12 cellular contexts compared by ENCODE assay signal in the genomic region with DNA sequence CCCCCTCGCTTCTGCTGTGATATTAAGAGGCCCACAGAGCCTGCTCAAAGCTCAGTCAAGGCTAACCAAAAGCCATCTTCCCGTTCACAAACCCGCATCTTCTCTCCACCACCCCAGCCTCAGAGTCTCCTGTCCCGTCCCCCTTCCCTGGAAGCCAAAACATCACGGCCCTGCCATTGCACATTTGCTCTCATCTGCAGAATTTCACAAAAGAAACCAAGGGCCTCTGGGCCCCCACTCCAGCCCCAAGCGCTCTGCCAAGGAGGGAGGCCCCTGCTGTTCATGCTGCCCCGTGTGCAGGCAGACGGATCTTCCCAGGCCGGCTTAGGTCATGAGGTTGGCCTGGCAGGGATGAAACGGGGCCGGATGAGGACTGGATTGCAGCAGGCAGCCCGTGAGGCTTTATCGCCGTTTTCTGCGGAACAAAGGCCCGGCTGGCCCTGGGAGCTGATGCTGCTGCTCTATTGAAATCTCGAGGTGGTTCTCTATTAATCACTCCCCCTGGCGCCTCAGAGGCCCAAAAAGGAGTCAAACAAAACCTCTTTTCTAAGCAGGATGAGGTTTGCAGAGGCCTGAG. TPM values are rescaled to one million over a fixed set of nuclear protein-coding genes. Genes with fewer than 3 reads are reported as not detected.
DNase-seq lines count a peak whose midpoint lies in the region; ATAC-seq and TF ChIP-seq lines count a peak whose summit lies in the region.
"Had no signal": no experiment of that assay in that cellular context is flagged by ENCODE, and none has a peak within 500 bp of the region (broad histone marks: within the 10 kb centered on the region; RNA-seq: fewer than 3 reads in every experiment).

No MANE protein-coding gene starts in this region.

- H3K27me3 ChIP-seq in NT2/D1 (ENCODE audit: insufficient read depth, insufficient read length) = no peaks in the 10 kb centered on the region
- no peaks in the 10 kb centered on the region for H3K27me3 ChIP-seq in fibroblast of lung (ENCODE audit: control insufficient read depth, insufficient read depth, low read length)
- H3K27me3 ChIP-seq in mesendoderm (ENCODE audit: insufficient read depth, low read length, poor library complexity) = no peaks in the 10 kb centered on the region
- H3K27me3 ChIP-seq in thoracic aorta (replicated peaks; ENCODE audit: insufficient read depth) = no peaks in the 10 kb centered on the region

- no peak overlapping the region for H3K18ac ChIP-seq in mesendoderm (ENCODE audit: low read length)

- H3K27ac ChIP-seq in fibroblast of lung (ENCODE audit: insufficient read depth, low read length) (no peak overlapping the region), mesendoderm (ENCODE audit: low read depth, low read length) (peak overlapping the region; percentile 36), thoracic aorta (peak overlapping the region; percentile 46 to 58)

- no peak overlapping the region for H3K4ac ChIP-seq in mesendoderm (ENCODE audit: low read depth, low read length)

- no peak overlapping the region for H3K56ac ChIP-seq in mesendoderm (ENCODE audit: low read length)

- peak overlapping the region; percentile 45 for H2AFZ ChIP-seq in fibroblast of lung (ENCODE audit: low read length)

- no peak overlapping the region for H3K23ac ChIP-seq in mesendoderm (ENCODE audit: low read length)

- H3K4me1 Mint-ChIP-seq in activated T-cell treated with anti-CD3 and anti-CD28 coated beads, Interleukin-2, amount 50 U/mL, for 4 hours (ENCODE audit: low read depth) = no peaks in the 10 kb centered on the region

- in situ Hi-C loops in GM13976 (cut with MboI; ENCODE audit: low sequenced_read_pairs, unreplicated experiment) = no loop called here

- no peaks in the 10 kb centered on the region for H3K79me2 ChIP-seq in fibroblast of lung (ENCODE audit: control insufficient read depth, insufficient read depth, low read length)
- H3K79me2 ChIP-seq in mesendoderm (ENCODE audit: control insufficient read depth, insufficient read depth, low read length) = no peaks in the 10 kb centered on the region

- no peak overlapping the region for H3K4me3 ChIP-seq in NT2/D1 (ENCODE audit: insufficient read length, low read depth)
- H3K4me3 ChIP-seq in fibroblast of lung (replicated peaks in 1 of 4; ENCODE audit: control extremely low read depth in 1 of 4, insufficient read depth in 1 of 4, low read depth in 3 of 4, low read length in 4 of 4) = no peak overlapping the region
- no peak overlapping the region for H3K4me3 ChIP-seq in mesendoderm (ENCODE audit: low read length)
- H3K4me3 ChIP-seq in thoracic aorta = peak overlapping the region; percentile 37

- no peaks in the 10 kb centered on the region for H3K79me1 ChIP-seq in mesendoderm (ENCODE audit: low read length)

- no peak overlapping the region for H2AK5ac ChIP-seq in mesendoderm (ENCODE audit: low read length)

- H4K20me1 ChIP-seq in fibroblast of lung (ENCODE audit: control insufficient read depth, extremely low read depth, insufficient read depth, low read length) = no peaks in the 10 kb centered on the region

- H4K8ac ChIP-seq in mesendoderm (ENCODE audit: low read depth, low read length) = no peak overlapping the region

- H3K4me1 ChIP-seq in NT2/D1 (ENCODE audit: insufficient read depth, insufficient read length) (peaks cover 6% of the 10 kb centered on the region), fibroblast of lung (ENCODE audit: control insufficient read depth, extremely low read depth, insufficient read depth, low read length) (peaks cover 2% of the 10 kb centered on the region), mesendoderm (ENCODE audit: control insufficient read depth, low read depth, low read length) (no peaks in the 10 kb centered on the region), thoracic aorta (ENCODE audit: control insufficient read depth in 1 of 2, low read depth in 2 of 2) (peaks cover 6 to 13% of the 10 kb centered on the region in 2 donors)

- H2BK5ac ChIP-seq in mesendoderm (ENCODE audit: low read length) = no peak overlapping the region

- no peak for DNase-seq in NT2/D1 (ENCODE audit: low read depth, low spot score)
- DNase-seq in fibroblast of lung (ENCODE audit: low read depth in 2 of 2) = peak; percentile 52 to 60
- peak; percentile 18 for DNase-seq in mesendoderm
- DNase-seq in thoracic aorta (ENCODE audit: low spot score) = no peak
- no peak for DNase-seq in GM10266 (ENCODE audit: extremely low spot score)
- DNase-seq in GM13976 (ENCODE audit: low spot score) = no peak
- DNase-seq in NCI-H2171 (lab: John Stamatoyannopoulos, UW) = no peak
- no peak for DNase-seq in activated T-cell treated with anti-CD3 and anti-CD28 coated beads, Interleukin-2, amount 50 U/mL, for 4 hours
- DNase-seq: activated T-cell treated with anti-CD3 and anti-CD28 coated beads, Interleukin-2, amount 50 U/mL, for 1 hour; NCI-H524 treated with DMSO at 0.1 percent for 48 hours; T-helper 1 cell had no signal

- H2BK120ac ChIP-seq in mesendoderm (ENCODE audit: low read depth, low read length) = no peak overlapping the region

- no peaks in the 10 kb centered on the region for H3K9me3 Mint-ChIP-seq in activated T-cell treated with anti-CD3 and anti-CD28 coated beads, Interleukin-2, amount 50 U/mL, for 4 hours

- no peak for ATAC-seq in thoracic aorta (ENCODE audit: insufficient number of reproducible peaks, low FRiP score, low read depth)
- ATAC-seq in activated T-cell treated with anti-CD3 and anti-CD28 coated beads, Interleukin-2, amount 50 U/mL, for 4 hours = no peak
- ATAC-seq: left colon had no signal

- H3K36me3 ChIP-seq in NT2/D1 (ENCODE audit: insufficient read depth, insufficient read length, low read length) (no peaks in the 10 kb centered on the region), fibroblast of lung (ENCODE audit: control insufficient read depth, insufficient read depth, low read length) (no peaks in the 10 kb centered on the region), mesendoderm (ENCODE audit: control insufficient read depth, insufficient read depth, low read length) (no peaks in the 10 kb centered on the region), thoracic aorta (no peaks in the 10 kb centered on the region)

- H3K4me2 ChIP-seq in fibroblast of lung (ENCODE audit: extremely low read depth, insufficient read depth, low read length) = no peak overlapping the region
- H3K4me2 ChIP-seq in mesendoderm (ENCODE audit: low read length) = no peak overlapping the region

- H3K27me3 Mint-ChIP-seq in activated T-cell treated with anti-CD3 and anti-CD28 coated beads, Interleukin-2, amount 50 U/mL, for 4 hours (ENCODE audit: low read depth) = no peaks in the 10 kb centered on the region

- H3K9ac ChIP-seq in NT2/D1 (ENCODE audit: insufficient read length, low read depth) (peak overlapping the region; percentile 21), fibroblast of lung (ENCODE audit: insufficient read depth, low read length) (no peak overlapping the region), mesendoderm (ENCODE audit: low read length) (no peak overlapping the region)

- H4K5ac ChIP-seq in mesendoderm (ENCODE audit: low read length) = no peak overlapping the region

- H3K9me3 ChIP-seq in NT2/D1 (ENCODE audit: insufficient read depth, low read length) (peaks cover 7% of the 10 kb centered on the region; the same call in 1 of the 2 replicates), fibroblast of lung (ENCODE audit: control insufficient read depth, insufficient read depth, low read depth, low read length) (no peaks in the 10 kb centered on the region), thoracic aorta (no peaks in the 10 kb centered on the region)

- no peak overlapping the region for H3K4me3 Mint-ChIP-seq in activated T-cell treated with anti-CD3 and anti-CD28 coated beads, Interleukin-2, amount 50 U/mL, for 4 hours

- TF ChIP-seq CTCF in fibroblast of lung (conservative IDR thresholded peaks at IDR 0.05 in 1 of 2, IDR thresholded peaks at IDR 0.05 in 1 of 2; ENCODE audit: low read depth in 1 of 2, low read length in 2 of 2) (no peak), thoracic aorta (IDR thresholded peaks at IDR 0.05) (no peak), GM10266 (IDR thresholded peaks at IDR 0.05; ENCODE audit: control insufficient read depth, insufficient read depth, low read depth, missing control alignments) (no peak), GM13976 (IDR thresholded peaks at IDR 0.05; ENCODE audit: borderline replicate concordance, control extremely low read depth, extremely low read depth, insufficient read depth, missing control alignments) (no peak)

- no CpG with 5 or more reads among the region's 18 CpGs for WGBS in mesendoderm (ENCODE audit: extremely low coverage, insufficient coverage, low lambda C conversion rate)

- no peaks in the 10 kb centered on the region for H3K36me3 Mint-ChIP-seq in activated T-cell treated with anti-CD3 and anti-CD28 coated beads, Interleukin-2, amount 50 U/mL, for 4 hours (ENCODE audit: insufficient read depth)

- H2BK15ac ChIP-seq in mesendoderm (replicated peaks; ENCODE audit: low read depth) = no peak overlapping the region

RNA-seq across cellular contexts. Expression of gene FOXK1, which starts 31.5 kb away (rescaled TPM):
- total RNA-seq in fibroblast of lung (21.8 and 26.9 TPM in 2 replicates), thoracic aorta (10 to 100 TPM; 34.3 to 62.4 TPM)
- 5.2 and 8.2 TPM in 2 replicates for polyA plus RNA-seq in fibroblast of lung
- polyA plus RNA-seq in fibroblast of lung (2012) = 10.8 and 12.4 TPM in 2 replicates
- polyA minus RNA-seq in fibroblast of lung (ENCODE audit: low replicate concordance) = 30.8 and 36.6 TPM in 2 replicates
- polyA plus RNA-seq in mesendoderm (2013, experiment 1 of 2) = 4.5 TPM
- 4.1 TPM for polyA plus RNA-seq in mesendoderm (2013, experiment 2 of 2)
- total RNA-seq in activated T-cell treated with anti-CD3 and anti-CD28 coated beads, Interleukin-2, amount 50 U/mL, for 4 hours = 10 to 100 TPM; 46.6 to 47.9 (median 46.8) TPM

Comparison
In these comparisons a context has a peak if more than half of its experiments do, and no peak if none do; other contexts are left out.
1. DNase-seq: peak in fibroblast of lung (2 of 2) and mesendoderm (single experiment); none in NT2/D1 (single experiment), thoracic aorta (single experiment), GM10266 (single experiment), GM13976 (single experiment), NCI-H2171 (single experiment) and activated T-cell treated with anti-CD3 and anti-CD28 coated beads, Interleukin-2, amount 50 U/mL, for 4 hours (single experiment).